8 cellular contexts compared by ENCODE assay signal in genomic region chr21:29499734-29500343, GRCh38.
A peak's percentile ranks its signal among the peaks of the same experiment; 100 is the strongest.
DNase-seq lines count a peak whose midpoint lies in the region; ATAC-seq and TF ChIP-seq lines count a peak whose summit lies in the region.

No MANE protein-coding gene starts in this region.

- DNase-seq in D341Med (ENCODE audit: low spot score) (peak; percentile 79), HFFc6 (peak; percentile 39), SJSA1 (ENCODE audit: low read depth in 1 of 2, low spot score in 2 of 2) (peak; percentile 44 to 49), globus pallidus (ENCODE audit: low spot score) (peak; percentile 57), NCI-H128 (lab: John Stamatoyannopoulos, UW; ENCODE audit: unreplicated experiment) (no peak), NOMO-1 treated with DMSO at 0.1 percent for 48 hours (lab: John Stamatoyannopoulos, UW; ENCODE audit: unreplicated experiment) (no peak)

- H3K9me3 ChIP-seq in SJSA1 (replicated peaks) = no peaks in the 10 kb centered on the region

- peak; percentile 88 for TF ChIP-seq CTCF in HFFc6 (IDR thresholded peaks at IDR 0.05)

- ATAC-seq in GM21737 (IDR thresholded peaks at IDR 0.05; ENCODE audit: unreplicated experiment) (no peak), HG03108 (IDR thresholded peaks at IDR 0.05; ENCODE audit: unreplicated experiment) (no peak)

- peaks cover 16% of the 10 kb centered on the region for H3K36me3 Mint-ChIP-seq in HFFc6 (ENCODE audit: low read depth)

- H3K27me3 Mint-ChIP-seq in HFFc6 (ENCODE audit: insufficient read depth) = no peaks in the 10 kb centered on the region; the same call in 1 of the 2 replicates

- H3K4me3 Mint-ChIP-seq in HFFc6 = no peak overlapping the region; the same call in 1 of the 2 replicates

- no peaks in the 10 kb centered on the region; the same call in 1 of the 2 replicates for H3K9me3 Mint-ChIP-seq in HFFc6

- H3K4me1 Mint-ChIP-seq in HFFc6 (ENCODE audit: low read depth) = peaks cover 45% of the 10 kb centered on the region

- H3K36me3 ChIP-seq in SJSA1 = no peaks in the 10 kb centered on the region; the same call in 1 of the 2 replicates

- no peaks in the 10 kb centered on the region for H3K27me3 ChIP-seq in SJSA1 (replicated peaks)

- H3K4me1 ChIP-seq in SJSA1 (replicated peaks) = no peaks in the 10 kb centered on the region

- H3K27ac ChIP-seq in SJSA1 = no peak overlapping the region

- no peak overlapping the region; the same call in 1 of the 2 replicates for H3K27ac Mint-ChIP-seq in HFFc6

- no peak overlapping the region for H3K4me3 ChIP-seq in SJSA1

Comparison
In these comparisons a context has a peak if more than half of its experiments do, and no peak if none do; other contexts are left out.
1. DNase-seq: peak in D341Med (single experiment), HFFc6 (single experiment), SJSA1 (2 of 2) and globus pallidus (single experiment); none in NCI-H128 (single experiment) and NOMO-1 treated with DMSO at 0.1 percent for 48 hours (single experiment).